ENCODE assay signal across 25 cellular contexts in genomic region chr20:64217539-64217938, GRCh38. TPM values are rescaled to one million over a fixed set of nuclear protein-coding genes. Genes with fewer than 3 reads are reported as not detected.
"Had no signal": no experiment of that assay in that cellular context is flagged by ENCODE, and none has a peak within 500 bp of the region (broad histone marks: within the 10 kb centered on the region; RNA-seq: fewer than 3 reads in every experiment).

No MANE protein-coding gene starts in this region.

- H2AFZ ChIP-seq: parathyroid adenoma had no signal

- FAIRE-seq: kidney, TTC549 had no signal

- DNase-seq: activated gamma-delta T cell treated with Interleukin-2 at 50 U/mL for 16 hours; activated T-cell treated with anti-CD3 and anti-CD28 coated beads, Interleukin-2, amount 50 U/mL, for 1 hour; anterior cingulate cortex; body of pancreas; heart right ventricle; kidney; lower lobe of right lung; mesendoderm; naive B cell; stimulated activated CD4-positive, alpha-beta T cell treated with anti-CD3 and anti-CD28 coated beads, Interleukin-12 subunit alpha, Interleukin-12 subunit beta, amount 100 ng/mL, for 4 hours; stimulated activated CD4-positive, alpha-beta T cell treated with anti-CD3 and anti-CD28 coated beads, Interleukin-4, amount 100 ng/mL, for 4 hours; stimulated activated naive CD8-positive, alpha-beta T cell treated with anti-CD3 and anti-CD28 coated beads, Interleukin-15, Interleukin-2, amounts not matched to agents 100 U/mL and 50 U/mL, for 24 hours; thyroid gland had no signal

- H3K4me3 ChIP-seq: body of pancreas, cardiac muscle cell, heart right ventricle, lower lobe of right lung, thyroid gland had no signal

- H3K27ac ChIP-seq: body of pancreas, cardiac muscle cell, epithelial cell of prostate, heart right ventricle, lower lobe of right lung, parathyroid adenoma, thyroid gland had no signal

- H3K9me3 ChIP-seq: body of pancreas, heart right ventricle, lower lobe of right lung, thyroid gland had no signal

- H3K79me2 ChIP-seq: parathyroid adenoma had no signal

- H3K27me3 ChIP-seq: body of pancreas, cardiac muscle cell, thyroid gland had no signal

- H3K36me3 ChIP-seq: cardiac muscle cell, heart right ventricle, lower lobe of right lung, thyroid gland had no signal

- H3K9ac ChIP-seq: parathyroid adenoma had no signal

- ATAC-seq: body of pancreas; heart right ventricle; left lobe of liver; lower lobe of right lung; right cardiac atrium; stimulated activated naive CD8-positive, alpha-beta T cell treated with anti-CD3 and anti-CD28 coated beads, Interleukin-15, Interleukin-2, amounts not matched to agents 100 U/mL and 50 U/mL, for 24 hours; WTC11 had no signal

RNA-seq across cellular contexts. Expression of gene MYT1, which starts 53.3 kb away (rescaled TPM):
- total RNA-seq: chondrocyte, fibroblast of villous mesenchyme, kidney, left lobe of liver, lower lobe of right lung, pulmonary artery endothelial cell, skeletal muscle tissue, subcutaneous adipose tissue had no signal
